1 cellular context compared by ENCODE assay signal in the genomic region with DNA sequence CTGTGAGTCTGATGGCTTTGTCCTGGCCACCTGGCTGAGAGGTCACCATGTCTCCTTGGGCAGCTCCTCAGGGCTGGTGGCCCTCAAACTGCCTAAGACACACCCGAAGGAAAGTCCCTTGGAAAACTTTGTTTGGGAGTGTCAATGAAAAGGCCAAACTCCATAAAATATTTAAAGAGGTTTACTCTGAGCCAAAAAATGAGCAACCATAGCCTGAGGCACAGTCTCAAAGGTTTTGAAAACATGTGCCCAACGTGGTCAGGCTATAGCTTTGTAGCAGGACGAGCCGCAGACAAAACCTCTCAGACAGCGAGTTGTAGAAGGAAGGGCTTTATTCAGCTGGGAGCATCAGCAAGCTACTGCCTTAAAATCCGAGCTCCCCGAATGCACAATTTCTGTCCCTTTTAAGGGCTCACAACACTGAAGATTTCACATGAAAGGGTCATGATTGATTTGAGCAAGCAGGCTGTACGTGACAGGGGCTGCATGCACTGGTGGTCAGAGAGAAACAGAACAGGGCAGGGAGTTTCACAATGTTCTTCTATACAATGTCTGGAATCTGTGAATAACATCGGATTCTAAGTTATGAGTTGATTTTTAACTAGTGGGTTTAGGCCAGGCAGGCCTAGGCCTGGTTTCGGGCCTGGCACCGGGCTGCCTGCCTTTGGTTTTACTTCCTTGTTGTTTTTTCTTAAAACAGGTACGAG.
TF ChIP-seq lines count a peak whose summit lies in the region.
"Not testable (repeated sequence)": the region's sequence is repeated elsewhere in the genome, so short reads cannot be mapped to it uniquely, and the experiment has no call there.

No MANE protein-coding gene starts in this region.

TF ChIP-seq in HepG2, 621 proteins besides CTCF, POLR2A, EP300 and RAD21 (continued from another document):
- TF ChIP-seq, protein P1, sequence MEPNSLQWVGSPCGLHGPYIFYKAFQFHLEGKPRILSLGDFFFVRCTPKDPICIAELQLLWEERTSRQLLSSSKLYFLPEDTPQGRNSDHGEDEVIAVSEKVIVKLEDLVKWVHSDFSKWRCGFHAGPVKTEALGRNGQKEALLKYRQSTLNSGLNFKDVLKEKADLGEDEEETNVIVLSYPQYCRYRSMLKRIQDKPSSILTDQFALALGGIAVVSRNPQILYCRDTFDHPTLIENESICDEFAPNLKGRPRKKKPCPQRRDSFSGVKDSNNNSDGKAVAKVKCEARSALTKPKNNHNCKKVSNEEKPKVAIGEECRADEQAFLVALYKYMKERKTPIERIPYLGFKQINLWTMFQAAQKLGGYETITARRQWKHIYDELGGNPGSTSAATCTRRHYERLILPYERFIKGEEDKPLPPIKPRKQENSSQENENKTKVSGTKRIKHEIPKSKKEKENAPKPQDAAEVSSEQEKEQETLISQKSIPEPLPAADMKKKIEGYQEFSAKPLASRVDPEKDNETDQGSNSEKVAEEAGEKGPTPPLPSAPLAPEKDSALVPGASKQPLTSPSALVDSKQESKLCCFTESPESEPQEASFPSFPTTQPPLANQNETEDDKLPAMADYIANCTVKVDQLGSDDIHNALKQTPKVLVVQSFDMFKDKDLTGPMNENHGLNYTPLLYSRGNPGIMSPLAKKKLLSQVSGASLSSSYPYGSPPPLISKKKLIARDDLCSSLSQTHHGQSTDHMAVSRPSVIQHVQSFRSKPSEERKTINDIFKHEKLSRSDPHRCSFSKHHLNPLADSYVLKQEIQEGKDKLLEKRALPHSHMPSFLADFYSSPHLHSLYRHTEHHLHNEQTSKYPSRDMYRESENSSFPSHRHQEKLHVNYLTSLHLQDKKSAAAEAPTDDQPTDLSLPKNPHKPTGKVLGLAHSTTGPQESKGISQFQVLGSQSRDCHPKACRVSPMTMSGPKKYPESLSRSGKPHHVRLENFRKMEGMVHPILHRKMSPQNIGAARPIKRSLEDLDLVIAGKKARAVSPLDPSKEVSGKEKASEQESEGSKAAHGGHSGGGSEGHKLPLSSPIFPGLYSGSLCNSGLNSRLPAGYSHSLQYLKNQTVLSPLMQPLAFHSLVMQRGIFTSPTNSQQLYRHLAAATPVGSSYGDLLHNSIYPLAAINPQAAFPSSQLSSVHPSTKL (CRISPR knock-in tag; IDR thresholded peaks at IDR 0.05), result peak; percentile 59
- TF ChIP-seq MED1 (CRISPR knock-in tag; IDR thresholded peaks at IDR 0.05), result peak; percentile 97
- not testable (repeated sequence) for TF ChIP-seq SOX6, NR2F6 (IDR thresholded peaks at IDR 0.05)
- peak; percentile 47 for TF ChIP-seq SOX6 (CRISPR knock-in tag; IDR thresholded peaks at IDR 0.05)
- TF ChIP-seq KMT2A (CRISPR knock-in tag; IDR thresholded peaks at IDR 0.05), result 0 out of 2 replicates have a peak, but pooled peaks have one; percentile 14
- TF ChIP-seq ZNF432 (CRISPR knock-in tag; IDR thresholded peaks at IDR 0.05; ENCODE audit: borderline replicate concordance), result peak; percentile 97
- TF ChIP-seq, protein P2, sequence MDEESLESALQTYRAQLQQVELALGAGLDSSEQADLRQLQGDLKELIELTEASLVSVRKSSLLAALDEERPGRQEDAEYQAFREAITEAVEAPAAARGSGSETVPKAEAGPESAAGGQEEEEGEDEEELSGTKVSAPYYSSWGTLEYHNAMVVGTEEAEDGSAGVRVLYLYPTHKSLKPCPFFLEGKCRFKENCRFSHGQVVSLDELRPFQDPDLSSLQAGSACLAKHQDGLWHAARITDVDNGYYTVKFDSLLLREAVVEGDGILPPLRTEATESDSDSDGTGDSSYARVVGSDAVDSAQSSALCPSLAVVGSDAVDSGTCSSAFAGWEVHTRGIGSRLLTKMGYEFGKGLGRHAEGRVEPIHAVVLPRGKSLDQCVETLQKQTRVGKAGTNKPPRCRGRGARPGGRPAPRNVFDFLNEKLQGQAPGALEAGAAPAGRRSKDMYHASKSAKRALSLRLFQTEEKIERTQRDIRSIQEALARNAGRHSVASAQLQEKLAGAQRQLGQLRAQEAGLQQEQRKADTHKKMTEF (CRISPR knock-in tag; IDR thresholded peaks at IDR 0.05), result 0 out of 2 replicates have a peak, but pooled peaks have one; percentile 18
- TF ChIP-seq, protein P3, sequence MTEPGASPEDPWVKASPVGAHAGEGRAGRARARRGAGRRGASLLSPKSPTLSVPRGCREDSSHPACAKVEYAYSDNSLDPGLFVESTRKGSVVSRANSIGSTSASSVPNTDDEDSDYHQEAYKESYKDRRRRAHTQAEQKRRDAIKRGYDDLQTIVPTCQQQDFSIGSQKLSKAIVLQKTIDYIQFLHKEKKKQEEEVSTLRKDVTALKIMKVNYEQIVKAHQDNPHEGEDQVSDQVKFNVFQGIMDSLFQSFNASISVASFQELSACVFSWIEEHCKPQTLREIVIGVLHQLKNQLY (CRISPR knock-in tag; IDR thresholded peaks at IDR 0.05), result peak; percentile 52; the same call in 1 of the 2 replicates
- TF ChIP-seq, protein P4, sequence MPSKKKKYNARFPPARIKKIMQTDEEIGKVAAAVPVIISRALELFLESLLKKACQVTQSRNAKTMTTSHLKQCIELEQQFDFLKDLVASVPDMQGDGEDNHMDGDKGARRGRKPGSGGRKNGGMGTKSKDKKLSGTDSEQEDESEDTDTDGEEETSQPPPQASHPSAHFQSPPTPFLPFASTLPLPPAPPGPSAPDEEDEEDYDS (CRISPR knock-in tag; IDR thresholded peaks at IDR 0.05), result peak; percentile 70; the same call in 1 of the 2 replicates
- TF ChIP-seq SOX5 (CRISPR knock-in tag; IDR thresholded peaks at IDR 0.05; ENCODE audit: borderline replicate concordance), result peak; percentile 45; the same call in 1 of the 2 replicates
- TF ChIP-seq, protein P5, sequence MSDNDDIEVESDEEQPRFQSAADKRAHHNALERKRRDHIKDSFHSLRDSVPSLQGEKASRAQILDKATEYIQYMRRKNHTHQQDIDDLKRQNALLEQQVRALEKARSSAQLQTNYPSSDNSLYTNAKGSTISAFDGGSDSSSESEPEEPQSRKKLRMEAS (IDR thresholded peaks at IDR 0.05), result 0 out of 2 replicates have a peak, but pooled peaks have one; percentile 22
- TF ChIP-seq TARDBP (CRISPR knock-in tag; IDR thresholded peaks at IDR 0.05), result peak; percentile 46; the same call in 1 of the 2 replicates
- TF ChIP-seq, protein P6, sequence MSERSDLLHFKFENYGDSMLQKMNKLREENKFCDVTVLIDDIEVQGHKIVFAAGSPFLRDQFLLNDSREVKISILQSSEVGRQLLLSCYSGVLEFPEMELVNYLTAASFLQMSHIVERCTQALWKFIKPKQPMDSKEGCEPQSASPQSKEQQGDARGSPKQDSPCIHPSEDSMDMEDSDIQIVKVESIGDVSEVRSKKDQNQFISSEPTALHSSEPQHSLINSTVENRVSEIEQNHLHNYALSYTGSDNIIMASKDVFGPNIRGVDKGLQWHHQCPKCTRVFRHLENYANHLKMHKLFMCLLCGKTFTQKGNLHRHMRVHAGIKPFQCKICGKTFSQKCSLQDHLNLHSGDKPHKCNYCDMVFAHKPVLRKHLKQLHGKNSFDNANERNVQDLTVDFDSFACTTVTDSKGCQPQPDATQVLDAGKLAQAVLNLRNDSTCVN (CRISPR knock-in tag; IDR thresholded peaks at IDR 0.05; ENCODE audit: borderline replicate concordance), result 0 out of 2 replicates have a peak, but pooled peaks have one; percentile 27
- peak; percentile 45; the same call in 1 of the 2 replicates for TF ChIP-seq NR2F6 (CRISPR knock-in tag; IDR thresholded peaks at IDR 0.05)
- peak; percentile 55; the same call in 1 of the 2 replicates for TF ChIP-seq ZNF292 (CRISPR knock-in tag; IDR thresholded peaks at IDR 0.05; ENCODE audit: borderline replicate concordance, low read depth)
- peak; percentile 52 for TF ChIP-seq MIXL1 (CRISPR knock-in tag; IDR thresholded peaks at IDR 0.05)
- peak; percentile 61; the same call in 1 of the 2 replicates for TF ChIP-seq SMYD3 (CRISPR knock-in tag; IDR thresholded peaks at IDR 0.05)
- TF ChIP-seq, protein P7, sequence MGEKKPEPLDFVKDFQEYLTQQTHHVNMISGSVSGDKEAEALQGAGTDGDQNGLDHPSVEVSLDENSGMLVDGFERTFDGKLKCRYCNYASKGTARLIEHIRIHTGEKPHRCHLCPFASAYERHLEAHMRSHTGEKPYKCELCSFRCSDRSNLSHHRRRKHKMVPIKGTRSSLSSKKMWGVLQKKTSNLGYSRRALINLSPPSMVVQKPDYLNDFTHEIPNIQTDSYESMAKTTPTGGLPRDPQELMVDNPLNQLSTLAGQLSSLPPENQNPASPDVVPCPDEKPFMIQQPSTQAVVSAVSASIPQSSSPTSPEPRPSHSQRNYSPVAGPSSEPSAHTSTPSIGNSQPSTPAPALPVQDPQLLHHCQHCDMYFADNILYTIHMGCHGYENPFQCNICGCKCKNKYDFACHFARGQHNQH (CRISPR knock-in tag; IDR thresholded peaks at IDR 0.05), result peak; percentile 31; the same call in 1 of the 2 replicates
- TF ChIP-seq, protein P8, sequence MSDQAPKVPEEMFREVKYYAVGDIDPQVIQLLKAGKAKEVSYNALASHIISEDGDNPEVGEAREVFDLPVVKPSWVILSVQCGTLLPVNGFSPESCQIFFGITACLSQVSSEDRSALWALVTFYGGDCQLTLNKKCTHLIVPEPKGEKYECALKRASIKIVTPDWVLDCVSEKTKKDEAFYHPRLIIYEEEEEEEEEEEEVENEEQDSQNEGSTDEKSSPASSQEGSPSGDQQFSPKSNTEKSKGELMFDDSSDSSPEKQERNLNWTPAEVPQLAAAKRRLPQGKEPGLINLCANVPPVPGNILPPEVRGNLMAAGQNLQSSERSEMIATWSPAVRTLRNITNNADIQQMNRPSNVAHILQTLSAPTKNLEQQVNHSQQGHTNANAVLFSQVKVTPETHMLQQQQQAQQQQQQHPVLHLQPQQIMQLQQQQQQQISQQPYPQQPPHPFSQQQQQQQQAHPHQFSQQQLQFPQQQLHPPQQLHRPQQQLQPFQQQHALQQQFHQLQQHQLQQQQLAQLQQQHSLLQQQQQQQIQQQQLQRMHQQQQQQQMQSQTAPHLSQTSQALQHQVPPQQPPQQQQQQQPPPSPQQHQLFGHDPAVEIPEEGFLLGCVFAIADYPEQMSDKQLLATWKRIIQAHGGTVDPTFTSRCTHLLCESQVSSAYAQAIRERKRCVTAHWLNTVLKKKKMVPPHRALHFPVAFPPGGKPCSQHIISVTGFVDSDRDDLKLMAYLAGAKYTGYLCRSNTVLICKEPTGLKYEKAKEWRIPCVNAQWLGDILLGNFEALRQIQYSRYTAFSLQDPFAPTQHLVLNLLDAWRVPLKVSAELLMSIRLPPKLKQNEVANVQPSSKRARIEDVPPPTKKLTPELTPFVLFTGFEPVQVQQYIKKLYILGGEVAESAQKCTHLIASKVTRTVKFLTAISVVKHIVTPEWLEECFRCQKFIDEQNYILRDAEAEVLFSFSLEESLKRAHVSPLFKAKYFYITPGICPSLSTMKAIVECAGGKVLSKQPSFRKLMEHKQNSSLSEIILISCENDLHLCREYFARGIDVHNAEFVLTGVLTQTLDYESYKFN (CRISPR knock-in tag; conservative IDR thresholded peaks at IDR 0.05), result peak; percentile 61
